Comparison of ENCODE assay signal across 8 cellular contexts in genomic region chr10:96513686-96514551, GRCh38. TPM values are rescaled to one million over a fixed set of nuclear protein-coding genes. Genes with fewer than 3 reads are reported as not detected.
DNase-seq lines count a peak whose midpoint lies in the region; ATAC-seq, FAIRE-seq and TF ChIP-seq lines count a peak whose summit lies in the region.

Gene TLL2 (minus strand): TSS chr10:96513926. CDS start chr10:96513685, 241 bp downstream.

- peak; percentile 93 for DNase-seq in Ammon's horn (ENCODE audit: low spot score)
- peak; percentile 80 for DNase-seq in NCI-H2171 treated with DMSO at 0.1 percent for 48 hours (lab: John Stamatoyannopoulos, UW)
- DNase-seq in WERI-Rb-1, result peak; percentile 95
- peak; percentile 82 for DNase-seq in cerebellar cortex (ENCODE audit: low spot score)
- peak; percentile 95 for DNase-seq in kidney
- DNase-seq in stimulated activated CD4-positive, alpha-beta T cell treated with anti-CD3 and anti-CD28 coated beads, Interleukin-12 subunit alpha, Interleukin-12 subunit beta, amount 100 ng/mL, for 4 hours, result peak; percentile 45

- no peak for FAIRE-seq in kidney (lab: Jason Lieb, UNC)

- H3K4me3 ChIP-seq in WERI-Rb-1 (ENCODE audit: low read depth, low read length), result peak within 1 kb of the TSS; percentile 59
- H3K4me3 ChIP-seq in kidney (ENCODE audit: low read length in 2 of 2), result peak within 1 kb of the TSS; percentile 39 to 52

- peaks cover 7 to 15% of the 10 kb centered on the region in 2 donors for H3K4me1 ChIP-seq in kidney (ENCODE audit: control insufficient read depth in 1 of 2, insufficient read depth in 1 of 2, low read depth in 1 of 2, low read length in 2 of 2)

- H3K27ac ChIP-seq in WERI-Rb-1 (no peak within 1 kb of the TSS), kidney (ENCODE audit: low read depth in 2 of 2, low read length in 2 of 2) (no peak within 1 kb of the TSS)

- H3K9me3 ChIP-seq in WERI-Rb-1 (ENCODE audit: severe bottlenecking) (no peaks in the 10 kb centered on the region), kidney (ENCODE audit: control insufficient read depth in 1 of 2, low read length in 2 of 2) (no peaks in the 10 kb centered on the region)

- ATAC-seq in GM18909 (IDR thresholded peaks at IDR 0.05; ENCODE audit: poor library complexity, unreplicated experiment) (peak; percentile 83), HG03108 (IDR thresholded peaks at IDR 0.05; ENCODE audit: unreplicated experiment) (peak; percentile 68)

- TF ChIP-seq CTCF in WERI-Rb-1 (IDR thresholded peaks at IDR 0.05; ENCODE audit: low read depth, low read length), result peak; percentile 82
- TF ChIP-seq CTCF in kidney (IDR thresholded peaks at IDR 0.05; ENCODE audit: borderline replicate concordance, extremely low read depth, insufficient read depth), result peak; percentile 53

- H3K9ac ChIP-seq in kidney (ENCODE audit: low read length in 2 of 2), result no peak within 1 kb of the TSS

- H3K27me3 ChIP-seq in WERI-Rb-1 (ENCODE audit: insufficient read depth, low read depth, severe bottlenecking), result no peaks in the 10 kb centered on the region

- intact Hi-C loops in kidney (cut with DNase I), result no loop called here

- H3K36me3 ChIP-seq in WERI-Rb-1, result no peaks in the 10 kb centered on the region
- no peaks in the 10 kb centered on the region for H3K36me3 ChIP-seq in kidney (ENCODE audit: control insufficient read depth in 1 of 2, insufficient read depth in 2 of 2, low read length in 2 of 2)

RNA-seq across cellular contexts. Expression of gene TLL2, which starts in this region (rescaled TPM):
- 0.98 TPM for total RNA-seq in kidney
- 0.39 TPM for polyA plus RNA-seq in kidney (ENCODE audit: insufficient read depth, low read depth, low replicate concordance)

Comparison
In these comparisons a context has a peak if more than half of its experiments do, and no peak if none do; other contexts are left out.
1. Peak in DNase-seq and H3K4me3 ChIP-seq in kidney; RNA of the gene not detected or under 1 TPM.
2. DNase-seq: peak in every context shown above with its lines; median percentile 95 in WERI-Rb-1; 95 in kidney; 93 in Ammon's horn; 82 in cerebellar cortex; 80 in NCI-H2171 treated with DMSO at 0.1 percent for 48 hours; 45 in stimulated activated CD4-positive, alpha-beta T cell treated with anti-CD3 and anti-CD28 coated beads, Interleukin-12 subunit alpha, Interleukin-12 subunit beta, amount 100 ng/mL, for 4 hours.